Comparison of ENCODE assay signal across 14 cellular contexts in the genomic region with DNA sequence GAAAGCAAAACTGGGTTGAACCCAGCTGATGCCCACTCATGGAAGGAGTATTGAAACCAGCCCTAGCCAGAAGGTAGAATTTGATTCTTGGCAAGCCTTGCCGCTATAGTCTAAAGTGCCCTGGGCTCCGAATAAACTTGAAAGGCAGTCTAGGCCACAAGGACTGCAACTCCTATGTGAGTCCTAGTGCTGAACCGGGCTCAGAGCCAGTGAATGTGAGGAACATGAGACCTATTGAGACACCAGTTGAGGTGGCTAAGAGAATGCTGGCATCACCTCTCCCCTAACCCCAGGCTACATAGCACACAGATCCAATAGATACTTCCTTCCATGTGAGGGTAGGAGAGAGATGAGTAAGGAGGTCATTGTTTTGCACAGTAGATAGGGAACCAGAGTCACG. TPM values are rescaled to one million over a fixed set of nuclear protein-coding genes. Genes with fewer than 3 reads are reported as not detected.
DNase-seq lines count a peak whose midpoint lies in the region; ATAC-seq and TF ChIP-seq lines count a peak whose summit lies in the region.
"Had no signal": no experiment of that assay in that cellular context is flagged by ENCODE, and none has a peak within 500 bp of the region (broad histone marks: within the 10 kb centered on the region; RNA-seq: fewer than 3 reads in every experiment).

No MANE protein-coding gene starts in this region.

- no peak for TF ChIP-seq EP300 in transverse colon (IDR thresholded peaks at IDR 0.05; ENCODE audit: low read depth)

- intact Hi-C loops in MCF 10A (cut with micrococcal nuclease) (no loop called here), breast epithelium (cut with DNase I; ENCODE audit: low total_unique reads) (no loop called here), transverse colon (cut with DNase I; ENCODE audit: low total_unique reads) (no loop called here)

- no peaks in the 10 kb centered on the region for H3K9me3 Mint-ChIP-seq in MCF 10A (ENCODE audit: unreplicated experiment)

- H3K27me3 Mint-ChIP-seq in MCF 10A (ENCODE audit: insufficient read depth, unreplicated experiment), result no peaks in the 10 kb centered on the region
- H3K27me3 Mint-ChIP-seq: CD4-positive, CD25-positive, alpha-beta regulatory T cell had no signal

- H3K4me3 ChIP-seq in breast epithelium, result no peak overlapping the region
- no peak overlapping the region for H3K4me3 ChIP-seq in transverse colon
- H3K4me3 ChIP-seq: BLaER1 treated with 17β-estradiol and CSF1 and Interleukin-3, amounts not matched to agents 10 nM and 100 nM had no signal

- H3K4me3 Mint-ChIP-seq in MCF 10A (ENCODE audit: unreplicated experiment), result no peak overlapping the region
- H3K4me3 Mint-ChIP-seq: CD4-positive, CD25-positive, alpha-beta regulatory T cell had no signal

- H3K4me1 ChIP-seq in breast epithelium (no peaks in the 10 kb centered on the region), foreskin keratinocyte (no peaks in the 10 kb centered on the region), transverse colon (no peaks in the 10 kb centered on the region)
- H3K4me1 ChIP-seq: BLaER1 treated with 17β-estradiol and CSF1 and Interleukin-3, amounts not matched to agents 10 nM and 100 nM had no signal

- H3K27me3 ChIP-seq in breast epithelium, result peaks cover 0 to 2% of the 10 kb centered on the region in 2 donors
- no peaks in the 10 kb centered on the region for H3K27me3 ChIP-seq in foreskin keratinocyte
- no peaks in the 10 kb centered on the region for H3K27me3 ChIP-seq in transverse colon
- H3K27me3 ChIP-seq: BLaER1 treated with 17β-estradiol and CSF1 and Interleukin-3, amounts not matched to agents 10 nM and 100 nM had no signal

- DNase-seq in MCF 10A (ENCODE audit: unreplicated experiment) (peak; percentile 90), breast epithelium (ENCODE audit: low spot score in 2 of 2) (no peak), SK-MEL-5 (ENCODE audit: low read depth, low spot score) (peak; percentile 3), foreskin keratinocyte (peak; percentile 9 to 56), transverse colon (no peak)
- no peak for DNase-seq in activated naive CD4-positive, alpha-beta T cell treated with Interleukin-2 at 50 U/mL for 16 hours
- DNase-seq: ACHN; CD4-positive, CD25-positive, alpha-beta regulatory T cell; DMS53; GF-D8 had no signal

- WGBS in transverse colon (ENCODE audit: low coverage in 1 of 2), 2 donors, result 86% methylated on average over 4 of the region's 4 CpGs; no CpG with 5 or more reads in 1 of the 2 donors

- H3K4me1 Mint-ChIP-seq in MCF 10A (ENCODE audit: insufficient read depth, unreplicated experiment), result no peaks in the 10 kb centered on the region
- H3K4me1 Mint-ChIP-seq: CD4-positive, CD25-positive, alpha-beta regulatory T cell had no signal

- TF ChIP-seq CTCF in MCF 10A (IDR thresholded peaks at IDR 0.05; ENCODE audit: unreplicated experiment), result no peak
- no peak for TF ChIP-seq CTCF in breast epithelium (IDR thresholded peaks at IDR 0.05)
- TF ChIP-seq CTCF in foreskin keratinocyte (conservative IDR thresholded peaks at IDR 0.05), result no peak
- no peak for TF ChIP-seq CTCF in transverse colon (IDR thresholded peaks at IDR 0.05)

- POLR2A ChIA-PET in MCF 10A (lab: Yijun Ruan, JAX), result no interaction called here

- no peaks in the 10 kb centered on the region for H3K36me3 Mint-ChIP-seq in MCF 10A (ENCODE audit: insufficient read depth, unreplicated experiment)
- H3K36me3 Mint-ChIP-seq: CD4-positive, CD25-positive, alpha-beta regulatory T cell had no signal

- no peak overlapping the region for H3K27ac Mint-ChIP-seq in MCF 10A (ENCODE audit: low read depth, unreplicated experiment)
- H3K27ac Mint-ChIP-seq: CD4-positive, CD25-positive, alpha-beta regulatory T cell had no signal

- no peak for TF ChIP-seq POLR2A in breast epithelium (IDR thresholded peaks at IDR 0.05)
- no peak for TF ChIP-seq POLR2A in transverse colon (IDR thresholded peaks at IDR 0.05)

- in situ Hi-C loops in SK-MEL-5 (cut with HindIII; ENCODE audit: low pct_unique_long_range_greater_than_20kb, low sequenced_read_pairs), result no loop called here
- in situ Hi-C loops in transverse colon (cut with MboI; ENCODE audit: low pct_ligation_motif_present in 1 of 4, low pct_unique_long_range_greater_than_20kb in 1 of 4, low sequenced_read_pairs in 3 of 4), result no loop called here

- H3K27ac ChIP-seq in breast epithelium (no peak overlapping the region), foreskin keratinocyte (no peak overlapping the region), transverse colon (no peak overlapping the region)
- H3K27ac ChIP-seq: BLaER1 treated with 17β-estradiol and CSF1 and Interleukin-3, amounts not matched to agents 10 nM and 100 nM had no signal

- ATAC-seq in foreskin keratinocyte, result peak; percentile 64
- no peak for ATAC-seq in HG03432 (IDR thresholded peaks at IDR 0.05; ENCODE audit: unreplicated experiment)
- ATAC-seq: HCT116 had no signal

- CTCF ChIA-PET in MCF 10A (lab: Yijun Ruan, JAX), result interaction anchor here (0.6 to 0.8 kb wide), 3 partner anchors 10 to 1166 kb away, joined by 3 read pairs; no protein-coding TSS in a partner anchor

- H3K36me3 ChIP-seq in breast epithelium (no peaks in the 10 kb centered on the region), transverse colon (no peaks in the 10 kb centered on the region)
- H3K36me3 ChIP-seq: BLaER1 treated with 17β-estradiol and CSF1 and Interleukin-3, amounts not matched to agents 10 nM and 100 nM had no signal

- no TSS peak for BruUV-seq in MCF 10A (replicated peaks; lab: Mats Ljungman, UMichigan)

- H3K9me3 ChIP-seq in breast epithelium, result peaks cover 0 to 1% of the 10 kb centered on the region in 2 donors
- H3K9me3 ChIP-seq in transverse colon, result no peaks in the 10 kb centered on the region
- H3K9me3 ChIP-seq: BLaER1 treated with 17β-estradiol and CSF1 and Interleukin-3, amounts not matched to agents 10 nM and 100 nM had no signal

RNA-seq across cellular contexts. Expression of a gene that starts 3.5 kb away (rescaled TPM):
- total RNA-seq in MCF 10A (2022) (not detected in 2 replicates), breast epithelium (not detected), foreskin keratinocyte (not detected in 2 replicates), transverse colon (not detected)
- not detected in 2 replicates for total RNA-seq in SK-MEL-5 (2014; rRNA removed; shearing (Covaris generic))
- not detected in 2 replicates for polyA plus RNA-seq in SK-MEL-5 (2015; cell fraction: cytosol; rRNA removed)
- not detected in 2 replicates for polyA plus RNA-seq in SK-MEL-5 (2015; cell fraction: nucleus; rRNA removed)
- polyA plus RNA-seq in foreskin keratinocyte, result not detected in 2 replicates
- total RNA-seq: A172; CD4-positive, CD25-positive, alpha-beta regulatory T cell had no signal
- polyA plus RNA-seq: CD4-positive, CD25-positive, alpha-beta regulatory T cell had no signal

RNA-seq across cellular contexts. Expression of a gene that starts 24.5 kb away (rescaled TPM):
- total RNA-seq in MCF 10A (2022) (not detected in 2 replicates), breast epithelium (not detected), foreskin keratinocyte (not detected in 2 replicates), transverse colon (not detected)
- not detected in 2 replicates for total RNA-seq in SK-MEL-5 (2014; rRNA removed; shearing (Covaris generic))
- polyA plus RNA-seq in SK-MEL-5 (2015; cell fraction: cytosol; rRNA removed), result not detected in 2 replicates
- not detected in 2 replicates for polyA plus RNA-seq in SK-MEL-5 (2015; cell fraction: nucleus; rRNA removed)
- polyA plus RNA-seq in foreskin keratinocyte, result not detected in 2 replicates
- total RNA-seq: A172; CD4-positive, CD25-positive, alpha-beta regulatory T cell had no signal
- polyA plus RNA-seq: CD4-positive, CD25-positive, alpha-beta regulatory T cell had no signal

RNA-seq across cellular contexts. Expression of a gene that starts 55.8 kb away (rescaled TPM):
- total RNA-seq in MCF 10A (2022), result not detected in 2 replicates
- not detected for total RNA-seq in breast epithelium
- not detected in 2 replicates for total RNA-seq in SK-MEL-5 (2014; rRNA removed; shearing (Covaris generic))
- polyA plus RNA-seq in SK-MEL-5 (2015; cell fraction: cytosol; rRNA removed), result not detected in 2 replicates
- polyA plus RNA-seq in SK-MEL-5 (2015; cell fraction: nucleus; rRNA removed), result not detected in 2 replicates
- not detected in 2 replicates for total RNA-seq in foreskin keratinocyte
- not detected in 2 replicates for polyA plus RNA-seq in foreskin keratinocyte
- total RNA-seq in transverse colon, result not detected
- total RNA-seq: A172; CD4-positive, CD25-positive, alpha-beta regulatory T cell had no signal
- polyA plus RNA-seq: CD4-positive, CD25-positive, alpha-beta regulatory T cell had no signal

Comparison
In these comparisons a context has a peak if more than half of its experiments do, and no peak if none do; other contexts are left out.
1. DNase-seq: peak in MCF 10A (single experiment), SK-MEL-5 (single experiment) and foreskin keratinocyte (2 of 2); none in breast epithelium (0 of 2), activated naive CD4-positive, alpha-beta T cell treated with Interleukin-2 at 50 U/mL for 16 hours (single experiment) and transverse colon (single experiment).